In genomic region chr21:17679002-17679600, GRCh38 we compare ENCODE assay signal across 8 cellular contexts.
DNase-seq lines count a peak whose midpoint lies in the region; ATAC-seq, FAIRE-seq and TF ChIP-seq lines count a peak whose summit lies in the region.

No MANE protein-coding gene starts in this region.

- no peaks in the 10 kb centered on the region for H3K4me1 ChIP-seq in breast epithelium
- no peaks in the 10 kb centered on the region for H3K4me1 ChIP-seq in kidney (ENCODE audit: control insufficient read depth in 1 of 2, insufficient read depth in 1 of 2, low read depth in 1 of 2, low read length in 2 of 2)
- H3K4me1 ChIP-seq in testis, result peaks cover under 1% of the 10 kb centered on the region

- peak; percentile 69 for DNase-seq in EH (ENCODE audit: low read depth)
- DNase-seq in NCI-H82 treated with DMSO at 0.1 percent for 48 hours (lab: John Stamatoyannopoulos, UW; ENCODE audit: unreplicated experiment), result peak; percentile 58
- DNase-seq in breast epithelium (ENCODE audit: low spot score in 2 of 2), result no peak
- DNase-seq in kidney, result no peak
- DNase-seq in testis, result no peak
- DNase-seq in posterior vena cava (ENCODE audit: low spot score), result no peak

- TF ChIP-seq POLR2A in breast epithelium (IDR thresholded peaks at IDR 0.05) (no peak), testis (IDR thresholded peaks at IDR 0.05) (no peak)

- WGBS in testis, 2 donors, result 10 to 13% methylated on average over 1 of the region's 1 CpG

- H3K27me3 ChIP-seq in breast epithelium (no peaks in the 10 kb centered on the region), testis (no peaks in the 10 kb centered on the region)

- ATAC-seq in GM19468 (IDR thresholded peaks at IDR 0.05; ENCODE audit: extremely low read depth, unreplicated experiment), result peak; percentile 84
- ATAC-seq in HG03575 (IDR thresholded peaks at IDR 0.05; ENCODE audit: extremely low read depth, insufficient number of reproducible peaks, low FRiP score, unreplicated experiment), result peak; percentile 95

- no peak overlapping the region for H3K9ac ChIP-seq in kidney (ENCODE audit: low read length in 2 of 2)

- H3K36me3 ChIP-seq in breast epithelium, result no peaks in the 10 kb centered on the region
- H3K36me3 ChIP-seq in kidney (ENCODE audit: control insufficient read depth in 1 of 2, insufficient read depth in 2 of 2, low read length in 2 of 2), result no peaks in the 10 kb centered on the region
- H3K36me3 ChIP-seq in testis (ENCODE audit: low read depth, missing control alignments), result no peaks in the 10 kb centered on the region

- H3K27ac ChIP-seq in breast epithelium (no peak overlapping the region), kidney (ENCODE audit: low read depth in 2 of 2, low read length in 2 of 2) (no peak overlapping the region), testis (no peak overlapping the region)

- peak; percentile 87 to 94 (median 92) for TF ChIP-seq CTCF in breast epithelium (IDR thresholded peaks at IDR 0.05)
- peak; percentile 89 for TF ChIP-seq CTCF in kidney (IDR thresholded peaks at IDR 0.05; ENCODE audit: borderline replicate concordance, extremely low read depth, insufficient read depth)
- TF ChIP-seq CTCF in testis (IDR thresholded peaks at IDR 0.05), result peak; percentile 75 to 81 (median 81)

- H3K9me3 ChIP-seq in breast epithelium (no peaks in the 10 kb centered on the region), kidney (ENCODE audit: control insufficient read depth in 1 of 2, low read length in 2 of 2) (no peaks in the 10 kb centered on the region), testis (no peaks in the 10 kb centered on the region)

- H3K4me3 ChIP-seq in breast epithelium, result no peak overlapping the region
- no peak overlapping the region for H3K4me3 ChIP-seq in kidney (ENCODE audit: low read length in 2 of 2)
- no peak overlapping the region for H3K4me3 ChIP-seq in testis

- intact Hi-C loops in breast epithelium (cut with DNase I; ENCODE audit: low total_unique reads), result no loop called here
- intact Hi-C loops in kidney (cut with DNase I), result no loop called here
- intact Hi-C loops in testis (cut with DNase I; ENCODE audit: low total_unique reads), result loop anchor here (10.0 kb wide), 1 partner anchor 226 kb away; no protein-coding TSS in a partner anchor
- intact Hi-C loops in posterior vena cava (cut with DNase I), result loop anchor here (5.0 kb wide), 1 partner anchor 243 kb away; no protein-coding TSS in a partner anchor

- peak; percentile 98 for FAIRE-seq in kidney (lab: Jason Lieb, UNC)

Comparison
In these comparisons a context has a peak if more than half of its experiments do, and no peak if none do; other contexts are left out.
1. DNase-seq: peak in EH (single experiment) and NCI-H82 treated with DMSO at 0.1 percent for 48 hours (single experiment); none in breast epithelium (0 of 2), kidney (single experiment), testis (single experiment) and posterior vena cava (single experiment).
2. intact Hi-C loops: an anchor here in testis (10.0 kb wide) and posterior vena cava (5.0 kb wide); none called in breast epithelium and kidney.
3. Peak in every context shown above with its lines, with median percentiles within 50 percentile points of each other: CTCF ChIP-seq.